16 cellular contexts compared by ENCODE assay signal in genomic region chr3:52299247-52299657, GRCh38. TPM values are rescaled to one million over a fixed set of nuclear protein-coding genes. Genes with fewer than 3 reads are reported as not detected.
A peak's percentile ranks its signal among the peaks of the same experiment; 100 is the strongest.
DNase-seq lines count a peak whose midpoint lies in the region; ATAC-seq and TF ChIP-seq lines count a peak whose summit lies in the region.
"Had no signal": no experiment of that assay in that cellular context is flagged by ENCODE, and none has a peak within 500 bp of the region (broad histone marks: within the 10 kb centered on the region; RNA-seq: fewer than 3 reads in every experiment).

No MANE protein-coding gene starts in this region.

- H3K27me3 Mint-ChIP-seq in chondrocyte (ENCODE audit: low read depth) = no peaks in the 10 kb centered on the region
- H3K27me3 Mint-ChIP-seq in memory B cell = no peaks in the 10 kb centered on the region
- no peaks in the 10 kb centered on the region for H3K27me3 Mint-ChIP-seq in activated CD4-positive, alpha-beta memory T cell treated with anti-CD3 and anti-CD28 coated beads for 36 hours
- H3K27me3 Mint-ChIP-seq: CD4-positive, CD25-positive, alpha-beta regulatory T cell had no signal

- no peaks in the 10 kb centered on the region for H3K79me2 ChIP-seq in Loucy (ENCODE audit: insufficient read depth, low read length)
- H3K79me2 ChIP-seq: parathyroid adenoma had no signal

- H3K9ac ChIP-seq in Loucy (ENCODE audit: low read depth, low read length, poor library complexity, severe bottlenecking) = peak overlapping the region; percentile 50
- H3K9ac ChIP-seq: parathyroid adenoma had no signal

- POLR2A ChIA-PET in HEK293T (lab: Yijun Ruan, JAX) = no interaction called here
- POLR2A ChIA-PET in activated CD4-positive, alpha-beta memory T cell treated with anti-CD3 and anti-CD28 coated beads for 36 hours (lab: Charles Lee) = no interaction called here

- H3K4me1 Mint-ChIP-seq in chondrocyte (ENCODE audit: low read depth) (peaks cover 26% of the 10 kb centered on the region), memory B cell (peaks cover 19% of the 10 kb centered on the region)
- peaks cover 27% of the 10 kb centered on the region for H3K4me1 Mint-ChIP-seq in stimulated activated effector memory CD8-positive, alpha-beta T cell treated with anti-CD3 and anti-CD28 coated beads, Interleukin-12 subunit alpha, Interleukin-12 subunit beta, amount 100 ng/mL, for 72 hours
- peaks cover 7% of the 10 kb centered on the region for H3K4me1 Mint-ChIP-seq in activated CD4-positive, alpha-beta memory T cell treated with anti-CD3 and anti-CD28 coated beads for 36 hours (ENCODE audit: low read depth)

- no peaks in the 10 kb centered on the region for H3K36me3 ChIP-seq in Loucy (ENCODE audit: insufficient read depth, low read length)

- no peaks in the 10 kb centered on the region for H3K9me3 Mint-ChIP-seq in chondrocyte (ENCODE audit: low read depth)
- no peaks in the 10 kb centered on the region for H3K9me3 Mint-ChIP-seq in memory B cell
- H3K9me3 Mint-ChIP-seq in stimulated activated effector memory CD8-positive, alpha-beta T cell treated with anti-CD3 and anti-CD28 coated beads, Interleukin-12 subunit alpha, Interleukin-12 subunit beta, amount 100 ng/mL, for 72 hours = no peaks in the 10 kb centered on the region
- H3K9me3 Mint-ChIP-seq in activated CD4-positive, alpha-beta memory T cell treated with anti-CD3 and anti-CD28 coated beads for 36 hours = no peaks in the 10 kb centered on the region
- H3K9me3 Mint-ChIP-seq: CD4-positive, CD25-positive, alpha-beta regulatory T cell; HFFc6; T-helper 1 cell treated with Interleukin-12 subunit alpha and Interleukin-12 subunit beta and Interleukin-4 antibody, amounts not matched to agents 30 μg/mL and 1 μg/mL, for 36 hours had no signal

- DNase-seq in chondrocyte (ENCODE audit: low spot score) = no peak
- no peak for DNase-seq in memory B cell (ENCODE audit: low spot score in 2 of 2)
- DNase-seq in stimulated activated effector memory CD8-positive, alpha-beta T cell treated with anti-CD3 and anti-CD28 coated beads, Interleukin-12 subunit alpha, Interleukin-12 subunit beta, amount 100 ng/mL, for 72 hours (ENCODE audit: low spot score in 2 of 2) = no peak
- no peak for DNase-seq in HEK293T (ENCODE audit: extremely low spot score)
- DNase-seq in activated effector memory CD4-positive, alpha-beta T cell treated with anti-CD3 and anti-CD28 coated beads, Interleukin-2, amount 50 U/mL, for 16 hours = no peak
- DNase-seq in activated CD4-positive, alpha-beta memory T cell treated with anti-CD3 and anti-CD28 coated beads for 36 hours = no peak
- DNase-seq: activated CD4-positive, alpha-beta T cell treated with anti-CD3 and anti-CD28 coated beads for 1 hour; activated T-cell treated with anti-CD3 and anti-CD28 coated beads for 4 hours; CD4-positive, CD25-positive, alpha-beta regulatory T cell; mammary epithelial cell; NCI-H1930; NCI-H748 treated with DMSO at 0.1 percent for 48 hours had no signal

- CTCF ChIA-PET in HEK293T (lab: Yijun Ruan, JAX) = no interaction called here
- CTCF ChIA-PET in activated CD4-positive, alpha-beta memory T cell treated with anti-CD3 and anti-CD28 coated beads for 36 hours (lab: Charles Lee) = interaction anchor here (0.9 to 4.1 kb wide), 4 partner anchors 40 to 113 kb away, joined by 3 to 15 read pairs (median 5); no protein-coding TSS in a partner anchor

- intact Hi-C loops in activated CD4-positive, alpha-beta memory T cell treated with anti-CD3 and anti-CD28 coated beads for 36 hours (cut with micrococcal nuclease) = no loop called here

- no peak overlapping the region for H3K4me3 Mint-ChIP-seq in chondrocyte (ENCODE audit: unreplicated experiment)
- H3K4me3 Mint-ChIP-seq in memory B cell = no peak overlapping the region
- no peak overlapping the region for H3K4me3 Mint-ChIP-seq in stimulated activated effector memory CD8-positive, alpha-beta T cell treated with anti-CD3 and anti-CD28 coated beads, Interleukin-12 subunit alpha, Interleukin-12 subunit beta, amount 100 ng/mL, for 72 hours
- H3K4me3 Mint-ChIP-seq in activated CD4-positive, alpha-beta memory T cell treated with anti-CD3 and anti-CD28 coated beads for 36 hours = no peak overlapping the region
- H3K4me3 Mint-ChIP-seq: HFFc6; T-helper 1 cell treated with Interleukin-12 subunit alpha and Interleukin-12 subunit beta and Interleukin-4 antibody, amounts not matched to agents 30 μg/mL and 1 μg/mL, for 36 hours had no signal

- H3K36me3 Mint-ChIP-seq in chondrocyte (ENCODE audit: low read depth) (no peaks in the 10 kb centered on the region), memory B cell (peaks cover 12% of the 10 kb centered on the region)
- no peaks in the 10 kb centered on the region for H3K36me3 Mint-ChIP-seq in stimulated activated effector memory CD8-positive, alpha-beta T cell treated with anti-CD3 and anti-CD28 coated beads, Interleukin-12 subunit alpha, Interleukin-12 subunit beta, amount 100 ng/mL, for 72 hours
- no peaks in the 10 kb centered on the region for H3K36me3 Mint-ChIP-seq in activated CD4-positive, alpha-beta memory T cell treated with anti-CD3 and anti-CD28 coated beads for 36 hours

- H4K20me1 ChIP-seq in Loucy (ENCODE audit: insufficient read depth, low read length, poor library complexity, severe bottlenecking) = no peaks in the 10 kb centered on the region

- H3K4me3 ChIP-seq in Loucy (ENCODE audit: low read length, poor library complexity, severe bottlenecking) = no peak overlapping the region

- no peak for ATAC-seq in memory B cell (ENCODE audit: low read depth)
- no peak for ATAC-seq in stimulated activated effector memory CD8-positive, alpha-beta T cell treated with anti-CD3 and anti-CD28 coated beads, Interleukin-12 subunit alpha, Interleukin-12 subunit beta, amount 100 ng/mL, for 72 hours

- peaks cover 12% of the 10 kb centered on the region for H3K4me1 ChIP-seq in Loucy (ENCODE audit: insufficient read depth, low read length, poor library complexity, severe bottlenecking)
- H3K4me1 ChIP-seq: parathyroid adenoma had no signal

- no peaks in the 10 kb centered on the region for H3K9me3 ChIP-seq in Loucy (ENCODE audit: insufficient read depth, low read depth, low read length)

- TF ChIP-seq CTCF in Loucy (conservative IDR thresholded peaks at IDR 0.05; ENCODE audit: low read length) (no peak), chondrocyte (IDR thresholded peaks at IDR 0.05) (no peak)

- H3F3A ChIP-seq in Loucy (ENCODE audit: low read depth) = no peaks in the 10 kb centered on the region

- H3K4me2 ChIP-seq in Loucy (ENCODE audit: low read depth, low read length, poor library complexity, severe bottlenecking) = no peak overlapping the region

- no peaks in the 10 kb centered on the region for H3K9me2 ChIP-seq in Loucy (replicated peaks; ENCODE audit: low read depth, low read length)

- H3K27ac Mint-ChIP-seq in chondrocyte (ENCODE audit: unreplicated experiment) (peak overlapping the region; percentile 49), memory B cell (peak overlapping the region; percentile 25)
- peak overlapping the region; percentile 86 for H3K27ac Mint-ChIP-seq in stimulated activated effector memory CD8-positive, alpha-beta T cell treated with anti-CD3 and anti-CD28 coated beads, Interleukin-12 subunit alpha, Interleukin-12 subunit beta, amount 100 ng/mL, for 72 hours
- no peak overlapping the region for H3K27ac Mint-ChIP-seq in activated CD4-positive, alpha-beta memory T cell treated with anti-CD3 and anti-CD28 coated beads for 36 hours
- H3K27ac Mint-ChIP-seq: CD4-positive, CD25-positive, alpha-beta regulatory T cell; HFFc6; T-helper 1 cell treated with Interleukin-12 subunit alpha and Interleukin-12 subunit beta and Interleukin-4 antibody, amounts not matched to agents 30 μg/mL and 1 μg/mL, for 36 hours had no signal

- no peaks in the 10 kb centered on the region for H3K27me3 ChIP-seq in Loucy (ENCODE audit: insufficient read depth, low read length, poor library complexity, severe bottlenecking)

- H2AFZ ChIP-seq in Loucy (ENCODE audit: low read length) = no peak overlapping the region
- H2AFZ ChIP-seq: parathyroid adenoma had no signal

TF ChIP-seq in HEK293T, 16 proteins besides CTCF, POLR2A, EP300 and RAD21:
- TF ChIP-seq FOXK2 (IDR thresholded peaks at IDR 0.05) (no peak), SUZ12 (IDR thresholded peaks at IDR 0.05) (no peak), ZNF384 (IDR thresholded peaks at IDR 0.05) (no peak), L3MBTL2 (conservative IDR thresholded peaks at IDR 0.05) (no peak), FOXA1 (IDR thresholded peaks at IDR 0.05) (no peak), HDGF (IDR thresholded peaks at IDR 0.05; ENCODE audit: borderline replicate concordance) (no peak), ARNT (IDR thresholded peaks at IDR 0.05) (no peak), CTBP1 (IDR thresholded peaks at IDR 0.05; ENCODE audit: borderline replicate concordance) (no peak), LEF1 (IDR thresholded peaks at IDR 0.05; ENCODE audit: borderline replicate concordance) (no peak)
- TF ChIP-seq, protein P1, sequence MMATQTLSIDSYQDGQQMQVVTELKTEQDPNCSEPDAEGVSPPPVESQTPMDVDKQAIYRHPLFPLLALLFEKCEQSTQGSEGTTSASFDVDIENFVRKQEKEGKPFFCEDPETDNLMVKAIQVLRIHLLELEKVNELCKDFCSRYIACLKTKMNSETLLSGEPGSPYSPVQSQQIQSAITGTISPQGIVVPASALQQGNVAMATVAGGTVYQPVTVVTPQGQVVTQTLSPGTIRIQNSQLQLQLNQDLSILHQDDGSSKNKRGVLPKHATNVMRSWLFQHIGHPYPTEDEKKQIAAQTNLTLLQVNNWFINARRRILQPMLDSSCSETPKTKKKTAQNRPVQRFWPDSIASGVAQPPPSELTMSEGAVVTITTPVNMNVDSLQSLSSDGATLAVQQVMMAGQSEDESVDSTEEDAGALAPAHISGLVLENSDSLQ (IDR thresholded peaks at IDR 0.05) = no peak

RNA-seq across cellular contexts. Expression of gene GLYCTK, which starts 11.6 kb away (rescaled TPM):
- 4.8 to 9.8 TPM (median 5.0 TPM) in 3 replicates for total RNA-seq in chondrocyte
- total RNA-seq in activated CD4-positive, alpha-beta memory T cell treated with anti-CD3 and anti-CD28 coated beads for 36 hours = 10 to 100 TPM; 21.9 to 23.1 TPM

RNA-seq across cellular contexts. Expression of gene DNAH1, which starts 16.9 kb away (rescaled TPM):
- total RNA-seq in chondrocyte = 5.0 to 9.4 TPM (median 5.4 TPM) in 3 replicates
- total RNA-seq in activated CD4-positive, alpha-beta memory T cell treated with anti-CD3 and anti-CD28 coated beads for 36 hours = 10 to 100 TPM; 13.2 to 13.5 TPM

RNA-seq across cellular contexts. Expression of gene WDR82, which starts 20.8 kb away (rescaled TPM):
- 73.0 to 74.9 TPM (median 74.7 TPM) in 3 replicates for total RNA-seq in chondrocyte
- total RNA-seq in activated CD4-positive, alpha-beta memory T cell treated with anti-CD3 and anti-CD28 coated beads for 36 hours = 100 to 1,000 TPM; 110 to 111 TPM

RNA-seq across cellular contexts. Expression of gene PPM1M, which starts 53.7 kb away (rescaled TPM):
- 14.5 to 20.8 TPM (median 20.1 TPM) in 3 replicates for total RNA-seq in chondrocyte
- 100 to 1,000 TPM; 111 TPM for total RNA-seq in activated CD4-positive, alpha-beta memory T cell treated with anti-CD3 and anti-CD28 coated beads for 36 hours
